Comparison of ENCODE assay signal across 12 cellular contexts in genomic region chr12:96375841-96376249, GRCh38. TPM values are rescaled to one million over a fixed set of nuclear protein-coding genes. Genes with fewer than 3 reads are reported as not detected.
A peak's percentile ranks its signal among the peaks of the same experiment; 100 is the strongest.
DNase-seq lines count a peak whose midpoint lies in the region; ATAC-seq, FAIRE-seq and TF ChIP-seq lines count a peak whose summit lies in the region.
"Had no signal": no experiment of that assay in that cellular context is flagged by ENCODE, and none has a peak within 500 bp of the region (broad histone marks: within the 10 kb centered on the region; RNA-seq: fewer than 3 reads in every experiment).

No MANE protein-coding gene starts in this region.

- no peak for TF ChIP-seq POLR2A in right lobe of liver (IDR thresholded peaks at IDR 0.05)
- TF ChIP-seq POLR2A in HepG2 (IDR thresholded peaks at IDR 0.05; ENCODE audit: insufficient read depth in 1 of 2, low read depth in 2 of 2, low read length in 2 of 2) = no peak
- TF ChIP-seq POLR2A in upper lobe of left lung (IDR thresholded peaks at IDR 0.05) = no peak

- BruUV-seq in HepG2 (replicated peaks; lab: Mats Ljungman, UMichigan) = no TSS peak

- no peak overlapping the region for H3K4me2 ChIP-seq in HepG2 (ENCODE audit: low read depth, low read length)

- in situ Hi-C loops in HepG2 (cut with HindIII; ENCODE audit: extremely low pct_ligation_motif_present, low pct_unique_long_range_greater_than_20kb) = no loop called here

- no peaks in the 10 kb centered on the region for H3K9me3 Mint-ChIP-seq in central memory CD8-positive, alpha-beta T cell

- H3K27me3 ChIP-seq in right lobe of liver (no peaks in the 10 kb centered on the region), HepG2 (ENCODE audit: control insufficient read depth in 1 of 2, insufficient read depth in 2 of 2, low read length in 2 of 2) (no peaks in the 10 kb centered on the region), upper lobe of left lung (no peaks in the 10 kb centered on the region)
- H3K27me3 ChIP-seq: BLaER1 treated with 17β-estradiol and CSF1 and Interleukin-3, amounts not matched to agents 10 nM and 100 nM; esophagus squamous epithelium had no signal

- peaks cover 78% of the 10 kb centered on the region for H3K79me2 ChIP-seq in HepG2 (ENCODE audit: insufficient read depth, low read length)

- H3K27me3 Mint-ChIP-seq in central memory CD8-positive, alpha-beta T cell = no peaks in the 10 kb centered on the region

- TF ChIP-seq RAD21 in HepG2 (CRISPR knock-in tag; IDR thresholded peaks at IDR 0.05) = no peak

- H4K20me1 ChIP-seq in HepG2 (ENCODE audit: insufficient read depth, low read length) = peaks cover 3% of the 10 kb centered on the region; the same call in 1 of the 2 replicates

- H2AFZ ChIP-seq in HepG2 (ENCODE audit: low read length) = no peak overlapping the region
- H2AFZ ChIP-seq: GM23248 had no signal

- H3K27ac Mint-ChIP-seq in central memory CD8-positive, alpha-beta T cell (ENCODE audit: low read depth) = peak overlapping the region; percentile 94

- DNase-seq in right lobe of liver (no peak), HepG2 (ENCODE audit: low spot score) (no peak), upper lobe of left lung (no peak), HK-2 (ENCODE audit: unreplicated experiment) (no peak), posterior cingulate gyrus (no peak), NCI-H1417 treated with DMSO at 0.1 percent for 48 hours (lab: John Stamatoyannopoulos, UW) (no peak)
- DNase-seq in central memory CD8-positive, alpha-beta T cell (ENCODE audit: low spot score in 2 of 2) = no peak
- DNase-seq: esophagus squamous epithelium; GM23248; stimulated activated CD8-positive, alpha-beta memory T cell treated with anti-CD3 and anti-CD28 coated beads, Interleukin-4, amount 100 ng/mL, for 48 hours had no signal

- H3K9me3 ChIP-seq in right lobe of liver = no peaks in the 10 kb centered on the region
- no peaks in the 10 kb centered on the region for H3K9me3 ChIP-seq in HepG2 (ENCODE audit: low read length)
- no peaks in the 10 kb centered on the region for H3K9me3 ChIP-seq in upper lobe of left lung
- H3K9me3 ChIP-seq: esophagus squamous epithelium had no signal

- H3K4me3 ChIP-seq in right lobe of liver (no peak overlapping the region), HepG2 (replicated peaks in 1 of 3; ENCODE audit: insufficient read depth in 1 of 3, low read depth in 2 of 3, low read length in 3 of 3) (no peak overlapping the region), upper lobe of left lung (no peak overlapping the region)
- H3K4me3 ChIP-seq: BLaER1 treated with 17β-estradiol and CSF1 and Interleukin-3, amounts not matched to agents 10 nM and 100 nM; esophagus squamous epithelium; GM23248 had no signal

- intact Hi-C loops in right lobe of liver (cut with DNase I) = no loop called here
- intact Hi-C loops in HepG2 (cut with micrococcal nuclease; ENCODE audit: unreplicated experiment) = loop anchor here (2.0 kb wide), 1 partner anchor 15 kb away; no protein-coding TSS in a partner anchor
- intact Hi-C loops in posterior cingulate gyrus (cut with DNase I) = no loop called here

- ATAC-seq in right lobe of liver (peak in 3 of 4 donors; percentile 48 to 66 (median 64)), HepG2 (no peak), HG03108 (IDR thresholded peaks at IDR 0.05; ENCODE audit: unreplicated experiment) (peak; percentile 63), upper lobe of left lung (ENCODE audit: low FRiP score in 2 of 2) (no peak)
- no peak for ATAC-seq in central memory CD8-positive, alpha-beta T cell (replicated peaks; ENCODE audit: extremely low read depth, poor library complexity, severe bottlenecking)

- no peak for FAIRE-seq in HepG2 (lab: Jason Lieb, UNC)

- CTCF ChIA-PET in HepG2 (lab: Yijun Ruan, JAX; ENCODE audit: low intra/inter-chr PET ratio, low total read pairs) = no interaction called here

- POLR2A ChIA-PET in HepG2 (lab: Yijun Ruan, JAX) = no interaction called here

- no peaks in the 10 kb centered on the region for H3K4me1 ChIP-seq in right lobe of liver
- H3K4me1 ChIP-seq in HepG2 (ENCODE audit: insufficient read depth, low read length) = 0 out of 2 replicates have a peak, but pooled peaks cover 6% of the 10 kb centered on the region
- peaks cover 28 to 68% (median 45%) of the 10 kb centered on the region in 4 donors for H3K4me1 ChIP-seq in upper lobe of left lung

- peak overlapping the region; percentile 54 for H3K4me3 Mint-ChIP-seq in central memory CD8-positive, alpha-beta T cell

- H3K36me3 ChIP-seq in right lobe of liver (no peaks in the 10 kb centered on the region), HepG2 (replicated peaks in 1 of 2; ENCODE audit: control insufficient read depth in 1 of 2, insufficient read depth in 2 of 2, low read length in 2 of 2) (no peaks in the 10 kb centered on the region), upper lobe of left lung (no peaks in the 10 kb centered on the region)
- H3K36me3 ChIP-seq: esophagus squamous epithelium had no signal

- H3K4me1 Mint-ChIP-seq in central memory CD8-positive, alpha-beta T cell = peaks cover 69% of the 10 kb centered on the region

- TF ChIP-seq EP300 in HepG2 (IDR thresholded peaks at IDR 0.05; ENCODE audit: low read depth in 2 of 2, low read length in 2 of 2) = no peak
- TF ChIP-seq EP300 in HepG2 (CRISPR knock-in tag; IDR thresholded peaks at IDR 0.05; ENCODE audit: borderline replicate concordance) = no peak
- peak in 2 of 4 donors; percentile 47 to 57 for TF ChIP-seq EP300 in upper lobe of left lung (IDR thresholded peaks at IDR 0.05)

- no peak overlapping the region for H3K9ac ChIP-seq in HepG2 (ENCODE audit: insufficient read depth, low read depth, low read length)
- H3K9ac ChIP-seq: BLaER1 treated with 17β-estradiol and CSF1 and Interleukin-3, amounts not matched to agents 10 nM and 100 nM; GM23248 had no signal

- H3K27ac ChIP-seq in right lobe of liver = no peak overlapping the region
- no peak overlapping the region for H3K27ac ChIP-seq in HepG2 (ENCODE audit: extremely low read length, insufficient read depth, low read length)
- peak overlapping the region; percentile 8 to 54 (median 50) for H3K27ac ChIP-seq in upper lobe of left lung
- H3K27ac ChIP-seq: BLaER1 treated with 17β-estradiol and CSF1 and Interleukin-3, amounts not matched to agents 10 nM and 100 nM; GM23248 had no signal

- TF ChIP-seq CTCF in right lobe of liver (IDR thresholded peaks at IDR 0.05) (no peak), HepG2 (CRISPR knock-in tag; IDR thresholded peaks at IDR 0.05) (no peak), upper lobe of left lung (IDR thresholded peaks at IDR 0.05) (no peak)

- peaks cover 38% of the 10 kb centered on the region for H3K36me3 Mint-ChIP-seq in central memory CD8-positive, alpha-beta T cell (ENCODE audit: insufficient read depth)

TF ChIP-seq in HepG2, 621 proteins besides CTCF, POLR2A, EP300 and RAD21 (continues in another document):
- TF ChIP-seq PLRG1 (conservative IDR thresholded peaks at IDR 0.05) (no peak), ZNF572 (CRISPR knock-in tag; IDR thresholded peaks at IDR 0.05) (no peak), SP5 (CRISPR knock-in tag; IDR thresholded peaks at IDR 0.05; ENCODE audit: borderline replicate concordance, low read depth) (no peak), E2F5 (CRISPR knock-in tag; conservative IDR thresholded peaks at IDR 0.05) (no peak), ETV5 (CRISPR knock-in tag; IDR thresholded peaks at IDR 0.05; ENCODE audit: borderline replicate concordance) (no peak)
- TF ChIP-seq, protein P1, sequence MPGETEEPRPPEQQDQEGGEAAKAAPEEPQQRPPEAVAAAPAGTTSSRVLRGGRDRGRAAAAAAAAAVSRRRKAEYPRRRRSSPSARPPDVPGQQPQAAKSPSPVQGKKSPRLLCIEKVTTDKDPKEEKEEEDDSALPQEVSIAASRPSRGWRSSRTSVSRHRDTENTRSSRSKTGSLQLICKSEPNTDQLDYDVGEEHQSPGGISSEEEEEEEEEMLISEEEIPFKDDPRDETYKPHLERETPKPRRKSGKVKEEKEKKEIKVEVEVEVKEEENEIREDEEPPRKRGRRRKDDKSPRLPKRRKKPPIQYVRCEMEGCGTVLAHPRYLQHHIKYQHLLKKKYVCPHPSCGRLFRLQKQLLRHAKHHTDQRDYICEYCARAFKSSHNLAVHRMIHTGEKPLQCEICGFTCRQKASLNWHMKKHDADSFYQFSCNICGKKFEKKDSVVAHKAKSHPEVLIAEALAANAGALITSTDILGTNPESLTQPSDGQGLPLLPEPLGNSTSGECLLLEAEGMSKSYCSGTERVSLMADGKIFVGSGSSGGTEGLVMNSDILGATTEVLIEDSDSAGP (CRISPR knock-in tag; IDR thresholded peaks at IDR 0.05; ENCODE audit: borderline replicate concordance) = no peak

RNA-seq across cellular contexts. Expression of gene CDK17, which starts 24.4 kb away (rescaled TPM):
- total RNA-seq in right lobe of liver (10 to 100 TPM in 5 of 6 experiments, 1 to 10 TPM in 1; 8.9 to 16.1 (median 13.7) TPM), HepG2 (2016; rRNA removed; fragmentation: Illumina TruSeq; extraction: Trizol) (20.1 and 22.3 TPM in 2 replicates), upper lobe of left lung (10 to 100 TPM; 31.5 to 71.8 (median 42.5) TPM)
- total RNA-seq in HepG2 (2016; cell fraction: cytosol; rRNA removed; fragmentation: Illumina TruSeq; extraction: Trizol; ENCODE audit: low read depth) = 12.4 and 17.6 TPM in 2 replicates
- total RNA-seq in HepG2 (2016; cell fraction: insoluble cytoplasmic fraction; rRNA removed; fragmentation: Illumina TruSeq; extraction: Trizol) = 21.4 and 21.8 TPM in 2 replicates
- 6.8 and 8.7 TPM in 2 replicates for total RNA-seq in HepG2 (2016; cell fraction: membrane; rRNA removed; fragmentation: Illumina TruSeq; extraction: Trizol)
- 33.8 and 35.2 TPM in 2 replicates for total RNA-seq in HepG2 (2016; cell fraction: nucleus; rRNA removed; fragmentation: Illumina TruSeq; extraction: Trizol)
- 7.6 and 9.9 TPM in 2 replicates for polyA plus RNA-seq in HepG2 (2011; rRNA removed)
- 3.7 and 6.4 TPM in 2 replicates for polyA plus RNA-seq in HepG2 (2011; cell fraction: cytosol; rRNA removed)
- 8.2 and 10.0 TPM in 2 replicates for polyA plus RNA-seq in HepG2 (2011; cell fraction: nucleus; rRNA removed)
- 9.6 and 11.9 TPM in 2 replicates for polyA plus RNA-seq in HepG2 (2012)
- polyA plus RNA-seq in HepG2 (2016; cell fraction: cytosol; fragmentation: Illumina TruSeq; extraction: Trizol; ENCODE audit: low read depth) = 0.41 and 0.44 TPM in 2 replicates
- polyA plus RNA-seq in HepG2 (2016; cell fraction: insoluble cytoplasmic fraction; fragmentation: Illumina TruSeq; extraction: Trizol; ENCODE audit: low read depth) = 13.7 and 14.3 TPM in 2 replicates
- polyA plus RNA-seq in HepG2 (2016; cell fraction: membrane; fragmentation: Illumina TruSeq; extraction: Trizol; ENCODE audit: low read depth) = 1.9 and 2.1 TPM in 2 replicates
- polyA plus RNA-seq in HepG2 (2016; cell fraction: nucleus; fragmentation: Illumina TruSeq; extraction: Trizol; ENCODE audit: insufficient read depth, low read depth) = 9.6 and 12.3 TPM in 2 replicates
- polyA minus RNA-seq in HepG2 (2011; rRNA and poly(A)+ RNA removed; ENCODE audit: low replicate concordance) = 36.0 and 45.8 TPM in 2 replicates
- polyA minus RNA-seq in HepG2 (2011; cell fraction: cytosol; rRNA and poly(A)+ RNA removed) = 25.9 and 29.8 TPM in 2 replicates
- polyA minus RNA-seq in HepG2 (2011; cell fraction: nucleus; rRNA and poly(A)+ RNA removed) = 152 and 172 TPM in 2 replicates

Comparison
In these comparisons a context has a peak if more than half of its experiments do, and no peak if none do; other contexts are left out.
1. ATAC-seq: peak in right lobe of liver (3 of 4) and HG03108 (single experiment); none in HepG2 (single experiment), central memory CD8-positive, alpha-beta T cell (single experiment) and upper lobe of left lung (0 of 2).
2. H3K27ac ChIP-seq: peak in upper lobe of left lung (4 of 4); none in right lobe of liver (0 of 3) and HepG2 (single experiment).